ENCODE assay signal across 1 cellular context in the genomic region with DNA sequence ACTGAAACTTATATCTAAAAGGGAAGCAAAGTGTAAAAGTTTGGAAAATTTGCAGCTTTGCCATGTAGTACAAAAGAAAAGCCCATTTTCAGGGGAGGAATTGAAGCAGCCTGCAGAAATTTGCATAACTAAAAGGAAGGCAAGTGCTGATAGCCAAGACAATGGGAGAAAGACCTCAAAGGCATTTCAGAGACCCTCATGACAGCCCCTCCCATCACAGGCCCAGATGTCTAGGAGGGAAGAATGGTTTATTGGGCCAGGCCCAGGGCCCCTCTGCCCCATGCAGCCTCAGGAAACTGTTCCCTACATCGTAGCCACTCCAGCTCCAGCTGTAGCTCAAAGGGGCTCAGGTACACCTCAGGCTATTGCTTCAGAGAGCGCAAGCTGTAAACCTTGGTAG.
TF ChIP-seq lines count a peak whose summit lies in the region.

No MANE protein-coding gene starts in this region.

TF ChIP-seq in HepG2, 621 proteins besides CTCF, POLR2A, EP300 and RAD21:
- TF ChIP-seq NR1H2 (CRISPR knock-in tag; IDR thresholded peaks at IDR 0.05; ENCODE audit: borderline replicate concordance, low read depth) (no peak), SMARCC2 (IDR thresholded peaks at IDR 0.05) (no peak), TP53 (CRISPR knock-in tag; conservative IDR thresholded peaks at IDR 0.05) (no peak), ASH2L (IDR thresholded peaks at IDR 0.05; ENCODE audit: insufficient read length, low read depth, low read length) (no peak), ZNF562 (CRISPR knock-in tag; IDR thresholded peaks at IDR 0.05; ENCODE audit: borderline replicate concordance) (no peak), ZNF224 (CRISPR knock-in tag; IDR thresholded peaks at IDR 0.05) (no peak), NR2C2 (CRISPR knock-in tag; IDR thresholded peaks at IDR 0.05; ENCODE audit: borderline replicate concordance) (no peak), GLI4 (CRISPR knock-in tag; IDR thresholded peaks at IDR 0.05; ENCODE audit: borderline replicate concordance) (no peak), ZNF703 (CRISPR knock-in tag; IDR thresholded peaks at IDR 0.05; ENCODE audit: borderline replicate concordance) (no peak)
- TF ChIP-seq, protein P1, sequence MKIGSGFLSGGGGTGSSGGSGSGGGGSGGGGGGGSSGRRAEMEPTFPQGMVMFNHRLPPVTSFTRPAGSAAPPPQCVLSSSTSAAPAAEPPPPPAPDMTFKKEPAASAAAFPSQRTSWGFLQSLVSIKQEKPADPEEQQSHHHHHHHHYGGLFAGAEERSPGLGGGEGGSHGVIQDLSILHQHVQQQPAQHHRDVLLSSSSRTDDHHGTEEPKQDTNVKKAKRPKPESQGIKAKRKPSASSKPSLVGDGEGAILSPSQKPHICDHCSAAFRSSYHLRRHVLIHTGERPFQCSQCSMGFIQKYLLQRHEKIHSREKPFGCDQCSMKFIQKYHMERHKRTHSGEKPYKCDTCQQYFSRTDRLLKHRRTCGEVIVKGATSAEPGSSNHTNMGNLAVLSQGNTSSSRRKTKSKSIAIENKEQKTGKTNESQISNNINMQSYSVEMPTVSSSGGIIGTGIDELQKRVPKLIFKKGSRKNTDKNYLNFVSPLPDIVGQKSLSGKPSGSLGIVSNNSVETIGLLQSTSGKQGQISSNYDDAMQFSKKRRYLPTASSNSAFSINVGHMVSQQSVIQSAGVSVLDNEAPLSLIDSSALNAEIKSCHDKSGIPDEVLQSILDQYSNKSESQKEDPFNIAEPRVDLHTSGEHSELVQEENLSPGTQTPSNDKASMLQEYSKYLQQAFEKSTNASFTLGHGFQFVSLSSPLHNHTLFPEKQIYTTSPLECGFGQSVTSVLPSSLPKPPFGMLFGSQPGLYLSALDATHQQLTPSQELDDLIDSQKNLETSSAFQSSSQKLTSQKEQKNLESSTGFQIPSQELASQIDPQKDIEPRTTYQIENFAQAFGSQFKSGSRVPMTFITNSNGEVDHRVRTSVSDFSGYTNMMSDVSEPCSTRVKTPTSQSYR (CRISPR knock-in tag; IDR thresholded peaks at IDR 0.05; ENCODE audit: borderline replicate concordance) = no peak
- TF ChIP-seq, protein P2, sequence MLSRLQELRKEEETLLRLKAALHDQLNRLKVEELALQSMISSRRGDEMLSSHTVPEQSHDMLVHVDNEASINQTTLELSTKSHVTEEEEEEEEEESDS (CRISPR knock-in tag; IDR thresholded peaks at IDR 0.05; ENCODE audit: borderline replicate concordance) = no peak
- TF ChIP-seq, protein P3, sequence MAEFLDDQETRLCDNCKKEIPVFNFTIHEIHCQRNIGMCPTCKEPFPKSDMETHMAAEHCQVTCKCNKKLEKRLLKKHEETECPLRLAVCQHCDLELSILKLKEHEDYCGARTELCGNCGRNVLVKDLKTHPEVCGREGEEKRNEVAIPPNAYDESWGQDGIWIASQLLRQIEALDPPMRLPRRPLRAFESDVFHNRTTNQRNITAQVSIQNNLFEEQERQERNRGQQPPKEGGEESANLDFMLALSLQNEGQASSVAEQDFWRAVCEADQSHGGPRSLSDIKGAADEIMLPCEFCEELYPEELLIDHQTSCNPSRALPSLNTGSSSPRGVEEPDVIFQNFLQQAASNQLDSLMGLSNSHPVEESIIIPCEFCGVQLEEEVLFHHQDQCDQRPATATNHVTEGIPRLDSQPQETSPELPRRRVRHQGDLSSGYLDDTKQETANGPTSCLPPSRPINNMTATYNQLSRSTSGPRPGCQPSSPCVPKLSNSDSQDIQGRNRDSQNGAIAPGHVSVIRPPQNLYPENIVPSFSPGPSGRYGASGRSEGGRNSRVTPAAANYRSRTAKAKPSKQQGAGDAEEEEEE (CRISPR knock-in tag; IDR thresholded peaks at IDR 0.05; ENCODE audit: borderline replicate concordance) = no peak
- TF ChIP-seq, protein P4, sequence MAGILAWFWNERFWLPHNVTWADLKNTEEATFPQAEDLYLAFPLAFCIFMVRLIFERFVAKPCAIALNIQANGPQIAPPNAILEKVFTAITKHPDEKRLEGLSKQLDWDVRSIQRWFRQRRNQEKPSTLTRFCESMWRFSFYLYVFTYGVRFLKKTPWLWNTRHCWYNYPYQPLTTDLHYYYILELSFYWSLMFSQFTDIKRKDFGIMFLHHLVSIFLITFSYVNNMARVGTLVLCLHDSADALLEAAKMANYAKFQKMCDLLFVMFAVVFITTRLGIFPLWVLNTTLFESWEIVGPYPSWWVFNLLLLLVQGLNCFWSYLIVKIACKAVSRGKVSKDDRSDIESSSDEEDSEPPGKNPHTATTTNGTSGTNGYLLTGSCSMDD (CRISPR knock-in tag; IDR thresholded peaks at IDR 0.05) = no peak
- TF ChIP-seq, protein P5, sequence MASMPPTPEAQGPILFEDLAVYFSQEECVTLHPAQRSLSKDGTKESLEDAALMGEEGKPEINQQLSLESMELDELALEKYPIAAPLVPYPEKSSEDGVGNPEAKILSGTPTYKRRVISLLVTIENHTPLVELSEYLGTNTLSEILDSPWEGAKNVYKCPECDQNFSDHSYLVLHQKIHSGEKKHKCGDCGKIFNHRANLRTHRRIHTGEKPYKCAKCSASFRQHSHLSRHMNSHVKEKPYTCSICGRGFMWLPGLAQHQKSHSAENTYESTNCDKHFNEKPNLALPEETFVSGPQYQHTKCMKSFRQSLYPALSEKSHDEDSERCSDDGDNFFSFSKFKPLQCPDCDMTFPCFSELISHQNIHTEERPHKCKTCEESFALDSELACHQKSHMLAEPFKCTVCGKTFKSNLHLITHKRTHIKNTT (CRISPR knock-in tag; IDR thresholded peaks at IDR 0.05) = no peak
